In the genomic region with DNA sequence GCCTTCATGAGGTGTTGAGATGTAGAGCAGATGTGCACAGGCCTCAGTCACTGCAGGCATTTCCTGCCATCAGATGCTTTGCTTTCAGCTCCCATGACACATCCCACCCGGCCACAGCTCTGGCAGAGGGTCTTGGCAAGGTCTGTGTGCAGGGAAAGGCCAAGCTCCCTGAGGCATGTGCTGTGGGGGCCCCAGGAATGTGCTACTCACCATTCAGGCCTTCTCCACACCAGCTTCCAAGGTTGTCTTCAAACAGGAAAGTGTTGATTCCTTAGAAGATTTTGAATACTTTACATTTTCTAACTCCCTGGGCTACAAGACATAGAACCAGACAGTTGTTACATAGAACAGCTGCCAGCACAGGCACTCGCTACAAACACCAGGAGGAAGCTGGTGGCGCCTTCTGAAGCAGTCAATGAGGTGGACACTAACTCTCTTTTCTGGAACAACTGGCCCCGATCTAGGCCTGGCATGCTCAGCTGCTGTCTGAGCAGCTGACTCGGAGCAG, we compare ENCODE assay signal across 8 cellular contexts. TPM values are rescaled to one million over a fixed set of nuclear protein-coding genes. Genes with fewer than 3 reads are reported as not detected.
DNase-seq lines count a peak whose midpoint lies in the region; ATAC-seq and TF ChIP-seq lines count a peak whose summit lies in the region.

No MANE protein-coding gene starts in this region.

- intact Hi-C loops in lower lobe of right lung (cut with DNase I) = no loop called here

- in situ Hi-C loops in astrocyte of the cerebellum (cut with HindIII; ENCODE audit: low sequenced_read_pairs) = no loop called here

- no peaks in the 10 kb centered on the region for H3K9me3 ChIP-seq in lower lobe of right lung

- TF ChIP-seq CTCF in astrocyte of the cerebellum (IDR thresholded peaks at IDR 0.05; ENCODE audit: low read depth, low read length, missing control alignments) (no peak), lower lobe of right lung (IDR thresholded peaks at IDR 0.05) (no peak)

- H3K36me3 ChIP-seq in lower lobe of right lung = peaks cover 12% of the 10 kb centered on the region

- DNase-seq in A172 (ENCODE audit: low spot score) = peak; percentile 12
- peak; percentile 94 for DNase-seq in HS-27A (ENCODE audit: low read depth)
- peak; percentile 98 for DNase-seq in astrocyte of the cerebellum (ENCODE audit: low read depth)
- DNase-seq in lower lobe of right lung = peak; percentile 56
- DNase-seq in germinal center (ENCODE audit: low spot score) = no peak

- ATAC-seq in lower lobe of right lung (peak; percentile 78 to 85), HG02973 (IDR thresholded peaks at IDR 0.05; ENCODE audit: unreplicated experiment) (no peak), HG03025 (IDR thresholded peaks at IDR 0.05; ENCODE audit: low FRiP score, unreplicated experiment) (no peak), GM18502 (IDR thresholded peaks at IDR 0.05; ENCODE audit: poor library complexity, unreplicated experiment) (no peak)

- peaks cover 25% of the 10 kb centered on the region for H3K4me1 ChIP-seq in lower lobe of right lung

- H3K27me3 ChIP-seq in lower lobe of right lung (ENCODE audit: low read depth) = peaks cover 7% of the 10 kb centered on the region

- H3K4me3 ChIP-seq in astrocyte of the cerebellum (ENCODE audit: low read depth, low read length) (no peak overlapping the region), lower lobe of right lung (no peak overlapping the region)

- H3K27ac ChIP-seq in lower lobe of right lung = peak overlapping the region; percentile 53

RNA-seq across cellular contexts. Expression of a gene that starts 27.8 kb away (rescaled TPM):
- not detected in 2 replicates for total RNA-seq in A172 (2014; rRNA removed; shearing (Covaris generic))
- 23.9 TPM for total RNA-seq in lower lobe of right lung

RNA-seq across cellular contexts. Expression of a gene that starts 28.6 kb away (rescaled TPM):
- 122 and 131 TPM in 2 replicates for total RNA-seq in A172 (2014; rRNA removed; shearing (Covaris generic))
- 68.6 TPM for total RNA-seq in lower lobe of right lung

RNA-seq across cellular contexts. Expression of a gene that starts 47.4 kb away (rescaled TPM):
- 48.7 and 68.4 TPM in 2 replicates for total RNA-seq in A172 (2014; rRNA removed; shearing (Covaris generic))
- 24.4 TPM for total RNA-seq in lower lobe of right lung

RNA-seq across cellular contexts. Expression of a gene that starts 47.8 kb away (rescaled TPM):
- total RNA-seq in A172 (2014; rRNA removed; shearing (Covaris generic)) = 131 and 137 TPM in 2 replicates
- 2.5 TPM for total RNA-seq in lower lobe of right lung

Comparison
In these comparisons a context has a peak if more than half of its experiments do, and no peak if none do; other contexts are left out.
1. ATAC-seq: peak in lower lobe of right lung (2 of 2); none in HG02973 (single experiment), HG03025 (single experiment) and GM18502 (single experiment).
2. RNA of a gene that starts 27.8 kb away (total RNA-seq): 23.9 TPM in lower lobe of right lung (single experiment); not detected in A172; every median in the first group is over 10 times any median in the second.